Comparison of ENCODE assay signal across 29 cellular contexts in the genomic region with DNA sequence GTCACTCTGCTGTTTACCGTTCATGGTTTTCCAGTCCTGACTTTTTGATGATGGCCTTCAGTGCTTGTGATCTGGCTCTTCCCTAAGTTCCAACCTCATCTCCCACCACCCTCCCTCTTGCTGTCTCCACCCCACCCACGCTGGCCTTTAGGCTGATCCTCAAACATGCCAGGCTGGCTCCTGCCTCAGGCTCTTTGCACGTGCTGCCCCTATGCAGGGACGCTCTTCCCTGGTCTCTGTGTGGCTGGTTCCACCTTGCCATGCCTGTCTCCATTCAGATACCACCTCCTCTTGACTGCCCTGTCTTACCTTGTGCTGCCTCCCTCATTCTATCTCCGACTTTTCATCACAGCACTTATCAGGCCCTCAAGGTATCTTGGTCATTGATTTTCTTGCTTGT.
"Had no signal": no experiment of that assay in that cellular context is flagged by ENCODE, and none has a peak within 500 bp of the region (broad histone marks: within the 10 kb centered on the region; RNA-seq: fewer than 3 reads in every experiment).

No MANE protein-coding gene starts in this region.

- H3K27ac ChIP-seq: neural progenitor cell, ovary, parathyroid adenoma, psoas muscle, stomach, thoracic aorta, thyroid gland, tibial nerve, upper lobe of left lung, vagina had no signal

- H3K27me3 Mint-ChIP-seq: naive B cell; naive thymus-derived CD8-positive, alpha-beta T cell; progenitor cell of endocrine pancreas; stimulated activated naive B cell treated with anti-CD40 and anti-IgM and Interleukin-4, amounts not matched to agents 10 μg/mL and 1 μg/mL and 100 μg/mL, for 72 hours; stimulated activated naive CD8-positive, alpha-beta T cell treated with anti-CD3 and anti-CD28 coated beads, Interleukin-15, Interleukin-2, amounts not matched to agents 100 ng/mL and 50 ng/mL, for 24 hours had no signal

- H3K27me3 ChIP-seq: neural progenitor cell, ovary, stomach, thyroid gland, tibial nerve, upper lobe of left lung, vagina had no signal

- H3K4me2 ChIP-seq: neural progenitor cell had no signal

- H3K27ac Mint-ChIP-seq: nephron; neural progenitor cell; progenitor cell of endocrine pancreas; stimulated activated effector memory CD8-positive, alpha-beta T cell treated with anti-CD3 and anti-CD28 coated beads, Interleukin-12 subunit alpha, Interleukin-12 subunit beta, amount 100 ng/mL, for 72 hours; stimulated activated naive B cell treated with anti-CD40 and anti-IgM and Interleukin-4, amounts not matched to agents 10 μg/mL and 1 μg/mL and 100 μg/mL, for 72 hours; stimulated activated naive CD8-positive, alpha-beta T cell treated with anti-CD3 and anti-CD28 coated beads, Interleukin-15, Interleukin-2, amounts not matched to agents 100 ng/mL and 50 ng/mL, for 24 hours had no signal

- H3K4me3 ChIP-seq: neural progenitor cell, ovary, psoas muscle, stomach, thoracic aorta, thyroid gland, tibial nerve, upper lobe of left lung, vagina had no signal

- H3K36me3 Mint-ChIP-seq: neural progenitor cell; stimulated activated effector memory CD8-positive, alpha-beta T cell treated with anti-CD3 and anti-CD28 coated beads, Interleukin-12 subunit alpha, Interleukin-12 subunit beta, amount 100 ng/mL, for 72 hours had no signal

- H3K9me3 Mint-ChIP-seq: naive B cell; naive thymus-derived CD8-positive, alpha-beta T cell; nephron; neural progenitor cell; stimulated activated effector memory CD8-positive, alpha-beta T cell treated with anti-CD3 and anti-CD28 coated beads, Interleukin-12 subunit alpha, Interleukin-12 subunit beta, amount 100 ng/mL, for 72 hours; stimulated activated naive CD8-positive, alpha-beta T cell treated with anti-CD3 and anti-CD28 coated beads, Interleukin-15, Interleukin-2, amounts not matched to agents 100 ng/mL and 50 ng/mL, for 24 hours had no signal

- ATAC-seq: naive thymus-derived CD8-positive, alpha-beta T cell; psoas muscle; right cardiac atrium; sciatic nerve; stimulated activated effector memory CD8-positive, alpha-beta T cell treated with anti-CD3 and anti-CD28 coated beads, Interleukin-12 subunit alpha, Interleukin-12 subunit beta, amount 100 ng/mL, for 72 hours; stimulated activated naive B cell treated with anti-CD40 and anti-IgM and Interleukin-4, amounts not matched to agents 10 μg/mL and 1 μg/mL and 100 μg/mL, for 72 hours had no signal

- H3K9me3 ChIP-seq: ovary, psoas muscle, stomach, thoracic aorta, thyroid gland, tibial nerve, upper lobe of left lung, vagina had no signal

- H3K4me1 ChIP-seq: parathyroid adenoma, psoas muscle, stomach, upper lobe of left lung, vagina had no signal

- H3K9ac ChIP-seq: neural progenitor cell, parathyroid adenoma had no signal

- H2AFZ ChIP-seq: neural progenitor cell, parathyroid adenoma had no signal

- FAIRE-seq: small intestine, urothelium cell line had no signal

- H3K4me3 Mint-ChIP-seq: naive B cell; naive thymus-derived CD8-positive, alpha-beta T cell; nephron; neural progenitor cell; stimulated activated effector memory CD8-positive, alpha-beta T cell treated with anti-CD3 and anti-CD28 coated beads, Interleukin-12 subunit alpha, Interleukin-12 subunit beta, amount 100 ng/mL, for 72 hours; stimulated activated naive B cell treated with anti-CD40 and anti-IgM and Interleukin-4, amounts not matched to agents 10 μg/mL and 1 μg/mL and 100 μg/mL, for 72 hours; stimulated activated naive CD8-positive, alpha-beta T cell treated with anti-CD3 and anti-CD28 coated beads, Interleukin-15, Interleukin-2, amounts not matched to agents 100 ng/mL and 50 ng/mL, for 24 hours had no signal

- H3K36me3 ChIP-seq: neural progenitor cell, ovary, thoracic aorta, thyroid gland, upper lobe of left lung, vagina had no signal

- DNase-seq: naive B cell; naive thymus-derived CD8-positive, alpha-beta T cell; occipital lobe; ovary; posterior cingulate gyrus; psoas muscle; right cardiac atrium; small intestine; stimulated activated CD4-positive, alpha-beta T cell treated with anti-CD3 and anti-CD28 coated beads, Interleukin-15, amount 100 ng/mL, for 24 hours; stimulated activated CD4-positive, alpha-beta T cell treated with anti-CD3 and anti-CD28 coated beads, Interleukin-2, amount 100 ng/mL, for 24 hours; stimulated activated CD4-positive, alpha-beta T cell treated with anti-CD3 and anti-CD28 coated beads, Interleukin-2, amount 100 ng/mL, for 48 hours; stimulated activated CD4-positive, alpha-beta T cell treated with anti-CD3 and anti-CD28 coated beads, Interleukin-4, amount 100 ng/mL, for 24 hours; stimulated activated naive B cell treated with anti-CD40 and anti-IgM and Interleukin-4, amounts not matched to agents 10 μg/mL and 1 μg/mL and 100 μg/mL, for 72 hours; stimulated activated naive CD4-positive, alpha-beta T cell treated with Interleukin-2 at 50 U/mL for 16 hours; stomach; thyroid gland; trophoblast cell; upper lobe of left lung had no signal
